Comparison of ENCODE assay signal across 9 cellular contexts in genomic region chr6:139334791-139335446, GRCh38. TPM values are rescaled to one million over a fixed set of nuclear protein-coding genes. Genes with fewer than 3 reads are reported as not detected.
A peak's percentile ranks its signal among the peaks of the same experiment; 100 is the strongest.
DNase-seq lines count a peak whose midpoint lies in the region; ATAC-seq and FAIRE-seq lines count a peak whose summit lies in the region.
"Had no signal": no experiment of that assay in that cellular context is flagged by ENCODE, and none has a peak within 500 bp of the region (broad histone marks: within the 10 kb centered on the region; RNA-seq: fewer than 3 reads in every experiment).

No MANE protein-coding gene starts in this region.

- peak; percentile 79 for ATAC-seq in Right ventricle myocardium superior (ENCODE audit: poor library complexity)
- ATAC-seq in HG03571 (IDR thresholded peaks at IDR 0.05; ENCODE audit: unreplicated experiment), result no peak
- no peak for ATAC-seq in GM19035 (IDR thresholded peaks at IDR 0.05; ENCODE audit: unreplicated experiment)

- no peak for DNase-seq in GM19239 (ENCODE audit: insufficient read length, low spot score)
- DNase-seq in adipocyte (ENCODE audit: low read depth), result peak; percentile 89
- no peak for DNase-seq in Right ventricle myocardium superior
- DNase-seq in HUDEP-2 (lab: John Stamatoyannopoulos, UW; ENCODE audit: unreplicated experiment in 76 of 76), result no peak
- DNase-seq in activated T-cell treated with anti-CD3 and anti-CD28 coated beads, Interleukin-2, amount 50 U/mL, for 1 hour, result no peak
- DNase-seq: stimulated activated CD4-positive, alpha-beta T cell treated with anti-CD3 and anti-CD28 coated beads, Interleukin-2, amount 100 ng/mL, for 24 hours had no signal

- H3K9ac ChIP-seq in adipocyte (ENCODE audit: low read length), result peak overlapping the region; percentile 27
- peak overlapping the region; percentile 56 for H3K9ac ChIP-seq in skeletal muscle satellite cell (ENCODE audit: low read depth, low read length)

- H3K27me3 ChIP-seq in adipocyte (replicated peaks; ENCODE audit: control insufficient read depth, insufficient read depth, low read length) (no peaks in the 10 kb centered on the region), skeletal muscle satellite cell (ENCODE audit: control insufficient read depth, insufficient read depth, low read length) (no peaks in the 10 kb centered on the region)

- no peaks in the 10 kb centered on the region for H3K36me3 ChIP-seq in adipocyte (ENCODE audit: control insufficient read depth, insufficient read depth, low read length, severe bottlenecking)
- H3K36me3 ChIP-seq in skeletal muscle satellite cell (ENCODE audit: insufficient read depth, low read length), result no peaks in the 10 kb centered on the region

- peak; percentile 68 for FAIRE-seq in GM19239 (lab: Jason Lieb, UNC)

- H3K9me3 ChIP-seq in adipocyte (ENCODE audit: control insufficient read depth, low read length) (no peaks in the 10 kb centered on the region), skeletal muscle satellite cell (replicated peaks; ENCODE audit: low read length) (no peaks in the 10 kb centered on the region)

- H3K4me3 ChIP-seq in adipocyte (ENCODE audit: low read length) (peak overlapping the region; percentile 54), skeletal muscle satellite cell (ENCODE audit: low read length) (no peak overlapping the region)

- intact Hi-C loops in Right ventricle myocardium superior (cut with DNase I), result no loop called here

- H3K4me1 ChIP-seq in adipocyte (ENCODE audit: control insufficient read depth, insufficient read depth, low read length) (peaks cover 35% of the 10 kb centered on the region), skeletal muscle satellite cell (ENCODE audit: control insufficient read depth, insufficient read depth, low read length) (peaks cover 39% of the 10 kb centered on the region)

- peak overlapping the region; percentile 62 for H3K4me2 ChIP-seq in skeletal muscle satellite cell (ENCODE audit: low read length)

RNA-seq across cellular contexts. Expression of gene CITED2, which starts 39.5 kb away (rescaled TPM):
- 133 TPM for total RNA-seq in Right ventricle myocardium superior
- 85.2 and 86.9 TPM in 2 replicates for total RNA-seq in skeletal muscle satellite cell (2012; rRNA removed)

RNA-seq across cellular contexts. Expression of gene TXLNB, which starts 43.1 kb away (rescaled TPM):
- 125 TPM for total RNA-seq in Right ventricle myocardium superior
- total RNA-seq in skeletal muscle satellite cell (2012; rRNA removed), result 0.25 and 0.87 TPM in 2 replicates
